23 cellular contexts compared by ENCODE assay signal in the genomic region with DNA sequence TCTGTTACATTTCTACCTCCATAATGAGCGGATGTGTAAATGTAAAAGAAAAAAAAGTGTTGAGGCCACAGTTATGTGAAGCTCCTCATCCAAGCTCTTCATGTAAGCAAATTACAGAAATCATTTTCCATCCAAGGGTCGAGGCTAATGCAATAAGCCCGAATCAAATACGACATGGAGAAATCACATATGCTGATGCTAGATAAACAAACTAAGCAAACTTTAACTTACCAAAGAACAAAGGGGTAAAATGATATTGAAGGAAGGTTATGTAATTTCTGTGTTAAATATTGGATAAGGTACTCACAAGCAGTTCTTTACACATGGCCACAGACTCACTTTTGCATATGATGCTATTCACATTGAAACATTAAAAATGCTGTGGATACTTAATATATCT.
"Had no signal": no experiment of that assay in that cellular context is flagged by ENCODE, and none has a peak within 500 bp of the region (broad histone marks: within the 10 kb centered on the region; RNA-seq: fewer than 3 reads in every experiment).

No MANE protein-coding gene starts in this region.

- H3K36me3 ChIP-seq: MG63, SJSA1 had no signal

- H3K27me3 ChIP-seq: MG63, SJSA1 had no signal

- H3K9me3 ChIP-seq: SJSA1, SK-N-SH had no signal

- H3K27ac ChIP-seq: SJSA1 had no signal

- ATAC-seq: T-cell had no signal

- H3K4me2 ChIP-seq: SK-N-SH had no signal

- H3K4me3 ChIP-seq: MG63, SJSA1 had no signal

- H3K4me1 ChIP-seq: SJSA1 had no signal

- H3K9ac ChIP-seq: SK-N-SH had no signal

- DNase-seq: IMR-90, Karpas-422, KG1, MG63, NCI-H1092, NCI-H1105 treated with DMSO at 0.1 percent for 48 hours, NCI-H1417 treated with DMSO at 0.1 percent for 48 hours, NCI-H1694, NCI-H187 treated with DMSO at 0.1 percent for 48 hours, NCI-H2029 treated with DMSO at 0.1 percent for 48 hours, NCI-H2171 treated with DMSO at 0.1 percent for 48 hours, NCI-H345, NCI-H446 treated with DMSO at 0.1 percent for 48 hours, NCI-H510A treated with DMSO at 0.1 percent for 48 hours, NCI-H526, NCI-H774, Right ventricle myocardium superior, RPMI8226, SIG-M5, SK-N-SH, SW 1271, T-cell had no signal
